ENCODE assay signal across 6 cellular contexts in genomic region chr14:101555669-101556043, GRCh38. TPM values are rescaled to one million over a fixed set of nuclear protein-coding genes. Genes with fewer than 3 reads are reported as not detected.
"Had no signal": no experiment of that assay in that cellular context is flagged by ENCODE, and none has a peak within 500 bp of the region (broad histone marks: within the 10 kb centered on the region; RNA-seq: fewer than 3 reads in every experiment).

No MANE protein-coding gene starts in this region.

RNA-seq across cellular contexts. Expression of gene DIO3, which starts 5.6 kb away (rescaled TPM):
- total RNA-seq: LHCN-M2, MCF 10A, OCI-LY7, SK-MEL-5 had no signal
- polyA plus RNA-seq: IgD-negative memory B cell, SK-N-SH had no signal
